1 cellular context compared by ENCODE assay signal in the genomic region with DNA sequence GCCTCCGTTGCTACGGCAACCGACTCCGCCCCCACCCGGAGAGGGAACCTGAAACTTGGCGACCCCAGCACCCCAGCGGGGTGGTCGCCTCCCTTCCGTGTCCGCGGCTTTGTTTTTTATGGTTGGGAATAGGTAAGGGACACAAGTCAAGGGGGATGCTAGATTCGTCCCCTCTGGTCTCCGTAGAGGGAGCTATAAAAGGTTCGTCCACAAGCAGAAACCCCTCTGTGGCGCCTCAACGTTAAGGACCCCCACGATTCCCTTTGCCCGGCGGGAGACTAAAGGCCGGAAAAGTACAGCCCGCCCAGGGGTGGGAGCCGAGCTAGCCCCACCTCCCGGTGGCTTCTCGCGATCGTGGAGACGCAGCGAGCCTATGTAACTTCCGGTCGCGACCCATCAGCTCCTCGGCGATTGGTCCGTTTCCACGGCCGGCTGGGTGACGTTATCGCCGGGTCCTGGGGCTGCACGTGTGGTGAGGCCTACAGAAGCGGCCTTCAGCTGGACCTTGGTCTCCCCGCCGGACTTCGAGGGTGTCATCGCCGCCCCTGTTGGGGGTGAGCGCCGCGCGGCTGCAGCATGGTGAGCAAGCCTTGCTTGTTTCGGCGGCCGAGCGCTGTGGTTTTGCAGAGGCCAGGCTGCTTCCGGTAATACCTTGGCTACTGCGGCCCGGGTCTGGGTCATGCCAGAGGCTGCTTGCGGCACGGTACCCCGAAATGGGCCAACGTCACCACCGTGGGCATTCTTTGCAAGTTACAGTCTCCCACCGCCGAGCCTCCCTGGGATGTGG.
TF ChIP-seq lines count a peak whose summit lies in the region.

A gene with protein sequence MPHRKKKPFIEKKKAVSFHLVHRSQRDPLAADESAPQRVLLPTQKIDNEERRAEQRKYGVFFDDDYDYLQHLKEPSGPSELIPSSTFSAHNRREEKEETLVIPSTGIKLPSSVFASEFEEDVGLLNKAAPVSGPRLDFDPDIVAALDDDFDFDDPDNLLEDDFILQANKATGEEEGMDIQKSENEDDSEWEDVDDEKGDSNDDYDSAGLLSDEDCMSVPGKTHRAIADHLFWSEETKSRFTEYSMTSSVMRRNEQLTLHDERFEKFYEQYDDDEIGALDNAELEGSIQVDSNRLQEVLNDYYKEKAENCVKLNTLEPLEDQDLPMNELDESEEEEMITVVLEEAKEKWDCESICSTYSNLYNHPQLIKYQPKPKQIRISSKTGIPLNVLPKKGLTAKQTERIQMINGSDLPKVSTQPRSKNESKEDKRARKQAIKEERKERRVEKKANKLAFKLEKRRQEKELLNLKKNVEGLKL (plus strand): TSS at position 437 of the 787 bp plus-strand sequence. CDS start 140 bp downstream, at position 577.

TF ChIP-seq in GM12878, 131 proteins besides CTCF, POLR2A, EP300 and RAD21 (continued from another document and continues in another):
- TF ChIP-seq, protein P1, sequence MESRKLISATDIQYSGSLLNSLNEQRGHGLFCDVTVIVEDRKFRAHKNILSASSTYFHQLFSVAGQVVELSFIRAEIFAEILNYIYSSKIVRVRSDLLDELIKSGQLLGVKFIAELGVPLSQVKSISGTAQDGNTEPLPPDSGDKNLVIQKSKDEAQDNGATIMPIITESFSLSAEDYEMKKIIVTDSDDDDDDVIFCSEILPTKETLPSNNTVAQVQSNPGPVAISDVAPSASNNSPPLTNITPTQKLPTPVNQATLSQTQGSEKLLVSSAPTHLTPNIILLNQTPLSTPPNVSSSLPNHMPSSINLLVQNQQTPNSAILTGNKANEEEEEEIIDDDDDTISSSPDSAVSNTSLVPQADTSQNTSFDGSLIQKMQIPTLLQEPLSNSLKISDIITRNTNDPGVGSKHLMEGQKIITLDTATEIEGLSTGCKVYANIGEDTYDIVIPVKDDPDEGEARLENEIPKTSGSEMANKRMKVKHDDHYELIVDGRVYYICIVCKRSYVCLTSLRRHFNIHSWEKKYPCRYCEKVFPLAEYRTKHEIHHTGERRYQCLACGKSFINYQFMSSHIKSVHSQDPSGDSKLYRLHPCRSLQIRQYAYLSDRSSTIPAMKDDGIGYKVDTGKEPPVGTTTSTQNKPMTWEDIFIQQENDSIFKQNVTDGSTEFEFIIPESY (IDR thresholded peaks at IDR 0.05), result no peak
- TF ChIP-seq CBFB (IDR thresholded peaks at IDR 0.05; ENCODE audit: low read depth) (peak; percentile 94), SUZ12 (IDR thresholded peaks at IDR 0.05; ENCODE audit: unreplicated experiment) (no peak), TAF1 (IDR thresholded peaks at IDR 0.05; ENCODE audit: borderline replicate concordance, low read depth, low read length) (peak; percentile 73), CBX5 (IDR thresholded peaks at IDR 0.05; ENCODE audit: low read depth) (peak; percentile 89; the same call in 1 of the 2 replicates), NR2C2 (IDR thresholded peaks at IDR 0.05; ENCODE audit: borderline replicate concordance, control insufficient read depth, insufficient read length, low read depth) (no peak), RFX5 (IDR thresholded peaks at IDR 0.05; ENCODE audit: low read depth, low read length) (peak; percentile 60; the same call in 1 of the 2 replicates), BHLHE40 (IDR thresholded peaks at IDR 0.05; ENCODE audit: borderline replicate concordance in 1 of 2, low read depth in 2 of 2, low read length in 1 of 2) (peak; percentile 99 to 100), DPF2 (IDR thresholded peaks at IDR 0.05) (no peak), CBX3 (IDR thresholded peaks at IDR 0.05; ENCODE audit: borderline replicate concordance, low read depth) (no peak), FOXK2 (IDR thresholded peaks at IDR 0.05) (peak; percentile 52), ESRRA (IDR thresholded peaks at IDR 0.05; ENCODE audit: low read length) (no peak), TCF12 (IDR thresholded peaks at IDR 0.05; ENCODE audit: low read depth, low read length) (no peak), ZNF217 (IDR thresholded peaks at IDR 0.05) (no peak), CEBPB (IDR thresholded peaks at IDR 0.05; ENCODE audit: borderline replicate concordance in 1 of 2, low read depth in 2 of 2, low read length in 2 of 2) (no peak), SMARCA5 (IDR thresholded peaks at IDR 0.05) (no peak), ETV6 (conservative IDR thresholded peaks at IDR 0.05 in 1 of 2, IDR thresholded peaks at IDR 0.05 in 1 of 2; ENCODE audit: borderline replicate concordance in 1 of 2, low read depth in 1 of 2) (no peak), MXI1 (IDR thresholded peaks at IDR 0.05; ENCODE audit: low read depth, low read length) (peak; percentile 98), ZZZ3 (IDR thresholded peaks at IDR 0.05; ENCODE audit: control insufficient read depth, insufficient read length, low read depth) (no peak), ZNF207 (IDR thresholded peaks at IDR 0.05; ENCODE audit: borderline replicate concordance) (peak; percentile 36; the same call in 1 of the 2 replicates), MEF2B (IDR thresholded peaks at IDR 0.05; ENCODE audit: partially characterized antibody, poor library complexity, severe bottlenecking) (peak; percentile 63), NFXL1 (IDR thresholded peaks at IDR 0.05; ENCODE audit: borderline replicate concordance) (no peak), FOXM1 (IDR thresholded peaks at IDR 0.05; ENCODE audit: low read depth, low read length) (no peak; the same call in 1 of the 2 replicates), RBBP5 (conservative IDR thresholded peaks at IDR 0.05) (no peak), MYB (IDR thresholded peaks at IDR 0.05; ENCODE audit: borderline replicate concordance, low read depth, low read length) (no peak), BCL11A (IDR thresholded peaks at IDR 0.05; ENCODE audit: low read depth, low read length) (no peak)
- TF ChIP-seq, protein P2, sequence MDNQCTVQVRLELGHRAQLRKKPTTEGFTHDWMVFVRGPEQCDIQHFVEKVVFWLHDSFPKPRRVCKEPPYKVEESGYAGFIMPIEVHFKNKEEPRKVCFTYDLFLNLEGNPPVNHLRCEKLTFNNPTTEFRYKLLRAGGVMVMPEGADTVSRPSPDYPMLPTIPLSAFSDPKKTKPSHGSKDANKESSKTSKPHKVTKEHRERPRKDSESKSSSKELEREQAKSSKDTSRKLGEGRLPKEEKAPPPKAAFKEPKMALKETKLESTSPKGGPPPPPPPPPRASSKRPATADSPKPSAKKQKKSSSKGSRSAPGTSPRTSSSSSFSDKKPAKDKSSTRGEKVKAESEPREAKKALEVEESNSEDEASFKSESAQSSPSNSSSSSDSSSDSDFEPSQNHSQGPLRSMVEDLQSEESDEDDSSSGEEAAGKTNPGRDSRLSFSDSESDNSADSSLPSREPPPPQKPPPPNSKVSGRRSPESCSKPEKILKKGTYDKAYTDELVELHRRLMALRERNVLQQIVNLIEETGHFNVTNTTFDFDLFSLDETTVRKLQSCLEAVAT (IDR thresholded peaks at IDR 0.05), result peak; percentile 47; the same call in 1 of the 2 replicates
- TF ChIP-seq, protein P3, sequence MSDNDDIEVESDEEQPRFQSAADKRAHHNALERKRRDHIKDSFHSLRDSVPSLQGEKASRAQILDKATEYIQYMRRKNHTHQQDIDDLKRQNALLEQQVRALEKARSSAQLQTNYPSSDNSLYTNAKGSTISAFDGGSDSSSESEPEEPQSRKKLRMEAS (IDR thresholded peaks at IDR 0.05; ENCODE audit: low read depth, low read length), result peak; percentile 98
- TF ChIP-seq, protein P4, sequence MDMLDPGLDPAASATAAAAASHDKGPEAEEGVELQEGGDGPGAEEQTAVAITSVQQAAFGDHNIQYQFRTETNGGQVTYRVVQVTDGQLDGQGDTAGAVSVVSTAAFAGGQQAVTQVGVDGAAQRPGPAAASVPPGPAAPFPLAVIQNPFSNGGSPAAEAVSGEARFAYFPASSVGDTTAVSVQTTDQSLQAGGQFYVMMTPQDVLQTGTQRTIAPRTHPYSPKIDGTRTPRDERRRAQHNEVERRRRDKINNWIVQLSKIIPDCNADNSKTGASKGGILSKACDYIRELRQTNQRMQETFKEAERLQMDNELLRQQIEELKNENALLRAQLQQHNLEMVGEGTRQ (IDR thresholded peaks at IDR 0.05; ENCODE audit: borderline replicate concordance, low read depth, low read length), result no peak
- TF ChIP-seq, protein P5, sequence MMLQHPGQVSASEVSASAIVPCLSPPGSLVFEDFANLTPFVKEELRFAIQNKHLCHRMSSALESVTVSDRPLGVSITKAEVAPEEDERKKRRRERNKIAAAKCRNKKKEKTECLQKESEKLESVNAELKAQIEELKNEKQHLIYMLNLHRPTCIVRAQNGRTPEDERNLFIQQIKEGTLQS (IDR thresholded peaks at IDR 0.05; ENCODE audit: borderline replicate concordance, extremely low read depth, low read depth, low read length), result no peak
- TF ChIP-seq, protein P6, sequence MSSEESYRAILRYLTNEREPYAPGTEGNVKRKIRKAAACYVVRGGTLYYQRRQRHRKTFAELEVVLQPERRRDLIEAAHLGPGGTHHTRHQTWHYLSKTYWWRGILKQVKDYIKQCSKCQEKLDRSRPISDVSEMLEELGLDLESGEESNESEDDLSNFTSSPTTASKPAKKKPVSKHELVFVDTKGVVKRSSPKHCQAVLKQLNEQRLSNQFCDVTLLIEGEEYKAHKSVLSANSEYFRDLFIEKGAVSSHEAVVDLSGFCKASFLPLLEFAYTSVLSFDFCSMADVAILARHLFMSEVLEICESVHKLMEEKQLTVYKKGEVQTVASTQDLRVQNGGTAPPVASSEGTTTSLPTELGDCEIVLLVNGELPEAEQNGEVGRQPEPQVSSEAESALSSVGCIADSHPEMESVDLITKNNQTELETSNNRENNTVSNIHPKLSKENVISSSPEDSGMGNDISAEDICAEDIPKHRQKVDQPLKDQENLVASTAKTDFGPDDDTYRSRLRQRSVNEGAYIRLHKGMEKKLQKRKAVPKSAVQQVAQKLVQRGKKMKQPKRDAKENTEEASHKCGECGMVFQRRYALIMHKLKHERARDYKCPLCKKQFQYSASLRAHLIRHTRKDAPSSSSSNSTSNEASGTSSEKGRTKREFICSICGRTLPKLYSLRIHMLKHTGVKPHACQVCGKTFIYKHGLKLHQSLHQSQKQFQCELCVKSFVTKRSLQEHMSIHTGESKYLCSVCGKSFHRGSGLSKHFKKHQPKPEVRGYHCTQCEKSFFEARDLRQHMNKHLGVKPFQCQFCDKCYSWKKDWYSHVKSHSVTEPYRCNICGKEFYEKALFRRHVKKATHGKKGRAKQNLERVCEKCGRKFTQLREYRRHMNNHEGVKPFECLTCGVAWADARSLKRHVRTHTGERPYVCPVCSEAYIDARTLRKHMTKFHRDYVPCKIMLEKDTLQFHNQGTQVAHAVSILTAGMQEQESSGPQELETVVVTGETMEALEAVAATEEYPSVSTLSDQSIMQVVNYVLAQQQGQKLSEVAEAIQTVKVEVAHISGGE (CRISPR knock-in tag; IDR thresholded peaks at IDR 0.05), result no peak
- TF ChIP-seq, protein P7, sequence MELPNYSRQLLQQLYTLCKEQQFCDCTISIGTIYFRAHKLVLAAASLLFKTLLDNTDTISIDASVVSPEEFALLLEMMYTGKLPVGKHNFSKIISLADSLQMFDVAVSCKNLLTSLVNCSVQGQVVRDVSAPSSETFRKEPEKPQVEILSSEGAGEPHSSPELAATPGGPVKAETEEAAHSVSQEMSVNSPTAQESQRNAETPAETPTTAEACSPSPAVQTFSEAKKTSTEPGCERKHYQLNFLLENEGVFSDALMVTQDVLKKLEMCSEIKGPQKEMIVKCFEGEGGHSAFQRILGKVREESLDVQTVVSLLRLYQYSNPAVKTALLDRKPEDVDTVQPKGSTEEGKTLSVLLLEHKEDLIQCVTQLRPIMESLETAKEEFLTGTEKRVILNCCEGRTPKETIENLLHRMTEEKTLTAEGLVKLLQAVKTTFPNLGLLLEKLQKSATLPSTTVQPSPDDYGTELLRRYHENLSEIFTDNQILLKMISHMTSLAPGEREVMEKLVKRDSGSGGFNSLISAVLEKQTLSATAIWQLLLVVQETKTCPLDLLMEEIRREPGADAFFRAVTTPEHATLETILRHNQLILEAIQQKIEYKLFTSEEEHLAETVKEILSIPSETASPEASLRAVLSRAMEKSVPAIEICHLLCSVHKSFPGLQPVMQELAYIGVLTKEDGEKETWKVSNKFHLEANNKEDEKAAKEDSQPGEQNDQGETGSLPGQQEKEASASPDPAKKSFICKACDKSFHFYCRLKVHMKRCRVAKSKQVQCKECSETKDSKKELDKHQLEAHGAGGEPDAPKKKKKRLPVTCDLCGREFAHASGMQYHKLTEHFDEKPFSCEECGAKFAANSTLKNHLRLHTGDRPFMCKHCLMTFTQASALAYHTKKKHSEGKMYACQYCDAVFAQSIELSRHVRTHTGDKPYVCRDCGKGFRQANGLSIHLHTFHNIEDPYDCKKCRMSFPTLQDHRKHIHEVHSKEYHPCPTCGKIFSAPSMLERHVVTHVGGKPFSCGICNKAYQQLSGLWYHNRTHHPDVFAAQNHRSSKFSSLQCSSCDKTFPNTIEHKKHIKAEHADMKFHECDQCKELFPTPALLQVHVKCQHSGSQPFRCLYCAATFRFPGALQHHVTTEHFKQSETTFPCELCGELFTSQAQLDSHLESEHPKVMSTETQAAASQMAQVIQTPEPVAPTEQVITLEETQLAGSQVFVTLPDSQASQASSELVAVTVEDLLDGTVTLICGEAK (IDR thresholded peaks at IDR 0.05; ENCODE audit: borderline replicate concordance), result peak; percentile 87
- TF ChIP-seq, protein P8, sequence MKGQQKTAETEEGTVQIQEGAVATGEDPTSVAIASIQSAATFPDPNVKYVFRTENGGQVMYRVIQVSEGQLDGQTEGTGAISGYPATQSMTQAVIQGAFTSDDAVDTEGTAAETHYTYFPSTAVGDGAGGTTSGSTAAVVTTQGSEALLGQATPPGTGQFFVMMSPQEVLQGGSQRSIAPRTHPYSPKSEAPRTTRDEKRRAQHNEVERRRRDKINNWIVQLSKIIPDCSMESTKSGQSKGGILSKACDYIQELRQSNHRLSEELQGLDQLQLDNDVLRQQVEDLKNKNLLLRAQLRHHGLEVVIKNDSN (IDR thresholded peaks at IDR 0.05; ENCODE audit: borderline replicate concordance, extremely low read length, insufficient read depth, low read depth, low read length), result peak; percentile 29
- TF ChIP-seq, protein P9, sequence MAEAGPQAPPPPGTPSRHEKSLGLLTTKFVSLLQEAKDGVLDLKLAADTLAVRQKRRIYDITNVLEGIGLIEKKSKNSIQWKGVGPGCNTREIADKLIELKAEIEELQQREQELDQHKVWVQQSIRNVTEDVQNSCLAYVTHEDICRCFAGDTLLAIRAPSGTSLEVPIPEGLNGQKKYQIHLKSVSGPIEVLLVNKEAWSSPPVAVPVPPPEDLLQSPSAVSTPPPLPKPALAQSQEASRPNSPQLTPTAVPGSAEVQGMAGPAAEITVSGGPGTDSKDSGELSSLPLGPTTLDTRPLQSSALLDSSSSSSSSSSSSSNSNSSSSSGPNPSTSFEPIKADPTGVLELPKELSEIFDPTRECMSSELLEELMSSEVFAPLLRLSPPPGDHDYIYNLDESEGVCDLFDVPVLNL (IDR thresholded peaks at IDR 0.05; ENCODE audit: low read depth, low read length), result no peak
- TF ChIP-seq, protein P10, sequence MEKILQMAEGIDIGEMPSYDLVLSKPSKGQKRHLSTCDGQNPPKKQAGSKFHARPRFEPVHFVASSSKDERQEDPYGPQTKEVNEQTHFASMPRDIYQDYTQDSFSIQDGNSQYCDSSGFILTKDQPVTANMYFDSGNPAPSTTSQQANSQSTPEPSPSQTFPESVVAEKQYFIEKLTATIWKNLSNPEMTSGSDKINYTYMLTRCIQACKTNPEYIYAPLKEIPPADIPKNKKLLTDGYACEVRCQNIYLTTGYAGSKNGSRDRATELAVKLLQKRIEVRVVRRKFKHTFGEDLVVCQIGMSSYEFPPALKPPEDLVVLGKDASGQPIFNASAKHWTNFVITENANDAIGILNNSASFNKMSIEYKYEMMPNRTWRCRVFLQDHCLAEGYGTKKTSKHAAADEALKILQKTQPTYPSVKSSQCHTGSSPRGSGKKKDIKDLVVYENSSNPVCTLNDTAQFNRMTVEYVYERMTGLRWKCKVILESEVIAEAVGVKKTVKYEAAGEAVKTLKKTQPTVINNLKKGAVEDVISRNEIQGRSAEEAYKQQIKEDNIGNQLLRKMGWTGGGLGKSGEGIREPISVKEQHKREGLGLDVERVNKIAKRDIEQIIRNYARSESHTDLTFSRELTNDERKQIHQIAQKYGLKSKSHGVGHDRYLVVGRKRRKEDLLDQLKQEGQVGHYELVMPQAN (conservative IDR thresholded peaks at IDR 0.05), result peak; percentile 99
